Comparison of ENCODE assay signal across 2 cellular contexts in genomic region chr6:150374346-150374745, GRCh38. TPM values are rescaled to one million over a fixed set of nuclear protein-coding genes. Genes with fewer than 3 reads are reported as not detected.
"Had no signal": no experiment of that assay in that cellular context is flagged by ENCODE, and none has a peak within 500 bp of the region (broad histone marks: within the 10 kb centered on the region; RNA-seq: fewer than 3 reads in every experiment).

No MANE protein-coding gene starts in this region.

RNA-seq across cellular contexts. Expression of gene IYD, which starts 5.5 kb away (rescaled TPM):
- total RNA-seq: G401, GM12878 had no signal
